ENCODE assay signal across 1 cellular context in the genomic region with DNA sequence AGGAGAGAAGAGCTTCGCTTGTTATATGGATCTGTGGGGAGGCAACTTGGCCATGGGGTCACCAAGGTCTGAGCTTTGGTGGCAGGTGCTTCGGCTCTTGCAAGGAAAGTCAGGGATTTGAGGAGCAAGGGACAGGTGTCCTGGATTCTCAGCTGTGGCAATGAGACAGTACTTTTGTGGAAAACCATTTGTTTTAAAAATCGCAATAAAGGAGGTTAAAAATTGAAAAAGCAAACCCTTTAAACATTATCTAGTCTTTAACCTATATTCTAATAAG.
TF ChIP-seq lines count a peak whose summit lies in the region.

No MANE protein-coding gene starts in this region.

TF ChIP-seq in IMR-90, 13 proteins besides CTCF, POLR2A, EP300 and RAD21 (continued from another document):
- no peak for TF ChIP-seq RCOR1 (IDR thresholded peaks at IDR 0.05; ENCODE audit: insufficient replicate concordance, low read length)
- no peak for TF ChIP-seq BHLHE40 (IDR thresholded peaks at IDR 0.05; ENCODE audit: low read depth, low read length)
- no peak for TF ChIP-seq RFX5 (IDR thresholded peaks at IDR 0.05; ENCODE audit: low read depth, low read length)
- no peak for TF ChIP-seq CHD1 (IDR thresholded peaks at IDR 0.05; ENCODE audit: low read depth, low read length)
- no peak for TF ChIP-seq MAZ (IDR thresholded peaks at IDR 0.05; ENCODE audit: borderline replicate concordance, low read depth, low read length)
- no peak for TF ChIP-seq FOS (IDR thresholded peaks at IDR 0.05; ENCODE audit: low read depth, low read length)
- TF ChIP-seq CEBPB (IDR thresholded peaks at IDR 0.05; ENCODE audit: low read depth, low read length): no peak
- TF ChIP-seq NFE2L2 (IDR thresholded peaks at IDR 0.05; ENCODE audit: low read depth, low read length): no peak
- TF ChIP-seq, protein P1, sequence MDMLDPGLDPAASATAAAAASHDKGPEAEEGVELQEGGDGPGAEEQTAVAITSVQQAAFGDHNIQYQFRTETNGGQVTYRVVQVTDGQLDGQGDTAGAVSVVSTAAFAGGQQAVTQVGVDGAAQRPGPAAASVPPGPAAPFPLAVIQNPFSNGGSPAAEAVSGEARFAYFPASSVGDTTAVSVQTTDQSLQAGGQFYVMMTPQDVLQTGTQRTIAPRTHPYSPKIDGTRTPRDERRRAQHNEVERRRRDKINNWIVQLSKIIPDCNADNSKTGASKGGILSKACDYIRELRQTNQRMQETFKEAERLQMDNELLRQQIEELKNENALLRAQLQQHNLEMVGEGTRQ (IDR thresholded peaks at IDR 0.05; ENCODE audit: low read depth, low read length): no peak
- TF ChIP-seq MAFK (IDR thresholded peaks at IDR 0.05; ENCODE audit: low read depth, low read length): no peak
- no peak for TF ChIP-seq ELK1 (IDR thresholded peaks at IDR 0.05; ENCODE audit: borderline replicate concordance, low read depth, low read length)
